Comparison of ENCODE assay signal across 8 cellular contexts in the genomic region with DNA sequence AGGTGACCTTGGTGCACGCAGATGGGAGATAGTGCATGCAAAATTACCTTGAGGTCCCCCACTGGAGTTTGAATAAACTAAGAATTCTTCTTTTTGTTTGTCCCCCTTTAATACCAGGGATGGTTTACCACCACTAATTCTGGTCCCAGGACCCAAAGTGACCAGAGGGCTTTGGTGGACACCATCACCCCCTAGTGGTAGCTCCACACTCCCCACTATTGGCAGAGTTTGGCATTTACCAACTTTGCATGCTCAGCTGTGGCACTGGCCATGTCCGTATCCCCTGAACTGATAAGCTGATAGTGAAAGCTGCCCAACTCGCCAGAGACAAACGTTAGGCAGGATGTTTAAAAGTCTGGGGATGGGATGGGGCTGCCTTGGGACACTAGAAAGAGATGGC. TPM values are rescaled to one million over a fixed set of nuclear protein-coding genes. Genes with fewer than 3 reads are reported as not detected.
DNase-seq lines count a peak whose midpoint lies in the region; ATAC-seq, FAIRE-seq and TF ChIP-seq lines count a peak whose summit lies in the region.

No MANE protein-coding gene starts in this region.

- FAIRE-seq in A549 (lab: Jason Lieb, UNC) (no peak), bronchial epithelial cell (lab: Jason Lieb, UNC) (no peak)

- H3K4me2 ChIP-seq in A549, result no peak overlapping the region

- DNase-seq in A549 (ENCODE audit: low read depth in 1 of 2, low spot score in 1 of 2) (peak; percentile 50 to 51), NCI-H1694 treated with DMSO at 0.1 percent for 48 hours (lab: John Stamatoyannopoulos, UW) (peak; percentile 29), bronchial epithelial cell (ENCODE audit: low read depth) (peak; percentile 34), lung (ENCODE audit: low spot score) (no peak), activated T-cell treated with anti-CD3 and anti-CD28 coated beads for 4 hours (no peak)

- WGBS in A549 (ENCODE audit: missing lambda C conversion rate), result 0% methylated on average over 4 of the region's 4 CpGs
- WGBS in lung, 2 donors, result 7 to 10% methylated on average over 4 of the region's 4 CpGs

- H3K36me3 ChIP-seq in bronchial epithelial cell (ENCODE audit: control insufficient read depth, insufficient read depth, low read length) (no peaks in the 10 kb centered on the region), lung (ENCODE audit: control insufficient read depth in 2 of 2, insufficient read depth in 2 of 2, low read length in 2 of 2) (no peaks in the 10 kb centered on the region)

- TF ChIP-seq RAD21 in A549 (conservative IDR thresholded peaks at IDR 0.05 in 1 of 2, IDR thresholded peaks at IDR 0.05 in 1 of 2), result peak; percentile 27 to 59; a peak in 4 of 5 replicates

- POLR2A ChIA-PET in A549 (lab: Yijun Ruan, JAX), result interaction anchor here (0.7 kb wide), 1 partner anchor 818 kb away, joined by 3 read pairs; no protein-coding TSS in a partner anchor

- H3K27me3 ChIP-seq in bronchial epithelial cell (ENCODE audit: control insufficient read depth, insufficient read depth, low read length) (peaks cover 36% of the 10 kb centered on the region), lung (ENCODE audit: control insufficient read depth, insufficient read depth) (peaks cover 22% of the 10 kb centered on the region)

- no peak overlapping the region for H3K4me3 ChIP-seq in A549
- no peak overlapping the region for H3K4me3 ChIP-seq in bronchial epithelial cell (ENCODE audit: low read depth, low read length)
- no peak overlapping the region for H3K4me3 ChIP-seq in lung

- no peak for TF ChIP-seq POLR2A in A549 (IDR thresholded peaks at IDR 0.05; ENCODE audit: low read length)

- ATAC-seq in A549 (peak; percentile 46 to 81; a peak in 4 of 6 replicates), lung (ENCODE audit: insufficient read depth, low FRiP score) (peak; percentile 39), HG03520 (IDR thresholded peaks at IDR 0.05; ENCODE audit: unreplicated experiment) (no peak), GM21576 (IDR thresholded peaks at IDR 0.05; ENCODE audit: unreplicated experiment) (no peak)

- H3K4me1 ChIP-seq in A549 (peaks cover 13% of the 10 kb centered on the region), lung (ENCODE audit: control insufficient read depth in 2 of 2, insufficient read depth in 2 of 2, low read length in 2 of 2) (peaks cover 0 to 17% of the 10 kb centered on the region in 2 donors)

- CTCF ChIA-PET in A549 (lab: Yijun Ruan, JAX), result interaction anchor here (0.7 to 4.0 kb wide), 6 partner anchors 9 to 683 kb away, joined by 3 to 15 read pairs (median 3); no protein-coding TSS in a partner anchor

- no peak for TF ChIP-seq EP300 in A549 (IDR thresholded peaks at IDR 0.05)

- H3K9me3 ChIP-seq in A549 (no peaks in the 10 kb centered on the region), lung (ENCODE audit: control insufficient read depth in 2 of 2, insufficient read depth in 1 of 2, low read length in 1 of 2) (peaks cover 0 to 11% of the 10 kb centered on the region in 2 donors)

- TF ChIP-seq CTCF in A549 (IDR thresholded peaks at IDR 0.05), result peak; percentile 43; the same call in 2 of the 3 replicates
- TF ChIP-seq CTCF in GM12872 (IDR thresholded peaks at IDR 0.05; ENCODE audit: insufficient read depth, low read depth, low read length), result peak; percentile 67
- TF ChIP-seq CTCF in bronchial epithelial cell (IDR thresholded peaks at IDR 0.05; ENCODE audit: insufficient read depth, low read length, severe bottlenecking), result peak; percentile 80
- peak; percentile 19 for TF ChIP-seq CTCF in lung (IDR thresholded peaks at IDR 0.05; ENCODE audit: control extremely low read depth, extremely low read depth)

- H3K27ac ChIP-seq in A549 (no peak overlapping the region), lung (ENCODE audit: low read depth in 1 of 2, low read length in 1 of 2) (no peak overlapping the region)

TF ChIP-seq in A549, 52 proteins besides CTCF, POLR2A, EP300 and RAD21:
- no peak for TF ChIP-seq NFE2L2 (conservative IDR thresholded peaks at IDR 0.05; ENCODE audit: low read length)
- 0 out of 3 replicates have a peak, but pooled peaks have one; percentile 18 for TF ChIP-seq SMC3 (IDR thresholded peaks at IDR 0.05)
- no peak for TF ChIP-seq RARB (CRISPR knock-in tag; IDR thresholded peaks at IDR 0.05)
- TF ChIP-seq, protein P1, sequence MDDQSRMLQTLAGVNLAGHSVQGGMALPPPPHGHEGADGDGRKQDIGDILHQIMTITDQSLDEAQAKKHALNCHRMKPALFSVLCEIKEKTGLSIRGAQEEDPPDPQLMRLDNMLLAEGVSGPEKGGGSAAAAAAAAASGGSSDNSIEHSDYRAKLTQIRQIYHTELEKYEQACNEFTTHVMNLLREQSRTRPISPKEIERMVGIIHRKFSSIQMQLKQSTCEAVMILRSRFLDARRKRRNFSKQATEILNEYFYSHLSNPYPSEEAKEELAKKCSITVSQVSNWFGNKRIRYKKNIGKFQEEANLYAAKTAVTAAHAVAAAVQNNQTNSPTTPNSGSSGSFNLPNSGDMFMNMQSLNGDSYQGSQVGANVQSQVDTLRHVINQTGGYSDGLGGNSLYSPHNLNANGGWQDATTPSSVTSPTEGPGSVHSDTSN (IDR thresholded peaks at IDR 0.05), result no peak
- TF ChIP-seq ZC3H11A (IDR thresholded peaks at IDR 0.05), result no peak
- no peak for TF ChIP-seq TP53 (CRISPR knock-in tag; IDR thresholded peaks at IDR 0.05)
- TF ChIP-seq MYC (IDR thresholded peaks at IDR 0.05; ENCODE audit: borderline replicate concordance, low read length), result no peak
- TF ChIP-seq, protein P2, sequence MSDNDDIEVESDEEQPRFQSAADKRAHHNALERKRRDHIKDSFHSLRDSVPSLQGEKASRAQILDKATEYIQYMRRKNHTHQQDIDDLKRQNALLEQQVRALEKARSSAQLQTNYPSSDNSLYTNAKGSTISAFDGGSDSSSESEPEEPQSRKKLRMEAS (IDR thresholded peaks at IDR 0.05), result no peak
TF ChIP-seq in A549: peak in this region for 1.

RNA-seq across cellular contexts. Expression of a gene that starts 3.3 kb away (rescaled TPM):
- polyA plus RNA-seq in A549 (2011; rRNA removed), result 11.6 and 14.2 TPM in 2 replicates
- polyA plus RNA-seq in A549 (2012; cell fraction: cytosol; rRNA removed), result 7.1 and 7.8 TPM in 2 replicates
- polyA plus RNA-seq in A549 (2012; cell fraction: nucleus; rRNA removed), result 4.2 and 4.4 TPM in 2 replicates
- 5.8 to 7.2 TPM (median 6.0 TPM) in 3 replicates for polyA plus RNA-seq in A549 (2017; fragmentation: RNase III; extraction: RNeasy Plus Mini Kit Qiagen cat#74134 plus additional on column Dnase treatment)
- 34.6 and 36.9 TPM in 2 replicates for polyA minus RNA-seq in A549 (2011; rRNA and poly(A)+ RNA removed)
- total RNA-seq in bronchial epithelial cell, result 0.53 and 1.2 TPM in 2 replicates
- 1 to 10 TPM; 5.0 to 7.0 TPM for total RNA-seq in lung
- 1 to 10 TPM; 1.4 to 1.7 TPM for polyA plus RNA-seq in lung

Comparison
In these comparisons a context has a peak if more than half of its experiments do, and no peak if none do; other contexts are left out.
1. ATAC-seq: peak in A549 (2 of 2) and lung (single experiment); none in HG03520 (single experiment) and GM21576 (single experiment).
2. DNase-seq: peak in A549 (2 of 2), NCI-H1694 treated with DMSO at 0.1 percent for 48 hours (single experiment) and bronchial epithelial cell (single experiment); none in lung (single experiment) and activated T-cell treated with anti-CD3 and anti-CD28 coated beads for 4 hours (single experiment).
3. CTCF ChIP-seq: peak in every context shown above with its lines; median percentile 80 in bronchial epithelial cell; 67 in GM12872; 43 in A549; 19 in lung.